Comparison of ENCODE assay signal across 1 cellular context in the genomic region with DNA sequence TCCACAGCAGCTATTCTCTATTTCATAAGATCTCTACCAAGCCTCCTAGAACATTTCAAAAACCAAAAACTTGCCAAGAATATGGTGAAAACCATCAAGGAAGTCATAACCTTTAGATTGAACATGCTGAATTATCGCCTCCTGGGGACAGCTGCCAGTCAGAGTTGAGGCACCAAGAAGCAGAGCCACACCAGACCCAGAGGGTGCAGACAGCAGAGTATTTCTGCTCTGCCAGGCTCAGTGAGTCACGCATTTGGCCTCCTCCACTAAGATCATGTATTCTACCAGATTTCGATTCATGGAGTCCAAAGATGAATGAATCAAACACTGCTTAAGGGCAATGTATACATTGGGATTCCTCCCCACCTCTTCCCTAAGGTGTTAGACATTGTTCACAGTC.
TF ChIP-seq lines count a peak whose summit lies in the region.

No MANE protein-coding gene starts in this region.

TF ChIP-seq in A549, 52 proteins besides CTCF, POLR2A, EP300 and RAD21 (continued from another document):
- TF ChIP-seq ZC3H11A (IDR thresholded peaks at IDR 0.05) (no peak), HOXB5 (CRISPR knock-in tag; IDR thresholded peaks at IDR 0.05) (no peak), USF2 (IDR thresholded peaks at IDR 0.05) (no peak), EHMT2 (IDR thresholded peaks at IDR 0.05; ENCODE audit: low read depth) (no peak)
TF ChIP-seq in A549: peak in this region for 0.
